Comparison of ENCODE assay signal across 8 cellular contexts in genomic region chr9:91905958-91906585, GRCh38. TPM values are rescaled to one million over a fixed set of nuclear protein-coding genes. Genes with fewer than 3 reads are reported as not detected.
A peak's percentile ranks its signal among the peaks of the same experiment; 100 is the strongest.
DNase-seq lines count a peak whose midpoint lies in the region; ATAC-seq and TF ChIP-seq lines count a peak whose summit lies in the region.

No MANE protein-coding gene starts in this region.

- peaks cover 17% of the 10 kb centered on the region for H3K4me1 Mint-ChIP-seq in activated naive CD8-positive, alpha-beta T cell treated with anti-CD3 and anti-CD28 coated beads for 36 hours

- no peaks in the 10 kb centered on the region for H3K9me3 Mint-ChIP-seq in activated naive CD8-positive, alpha-beta T cell treated with anti-CD3 and anti-CD28 coated beads for 36 hours

- H4K20me1 ChIP-seq in OCI-LY7 (ENCODE audit: insufficient read depth, low read length), result no peaks in the 10 kb centered on the region

- H3K36me3 ChIP-seq in OCI-LY7 (ENCODE audit: insufficient read depth, low read length) (no peaks in the 10 kb centered on the region), subcutaneous abdominal adipose tissue (ENCODE audit: control insufficient read depth in 5 of 5, insufficient read depth in 5 of 5, low read length in 5 of 5) (no peaks in the 10 kb centered on the region), SJCRH30 (no peaks in the 10 kb centered on the region)

- H3K27ac Mint-ChIP-seq in activated naive CD8-positive, alpha-beta T cell treated with anti-CD3 and anti-CD28 coated beads for 36 hours, result no peak overlapping the region

- H2AFZ ChIP-seq in OCI-LY7 (ENCODE audit: low read length), result peak overlapping the region; percentile 96

- no peaks in the 10 kb centered on the region for H3K27me3 Mint-ChIP-seq in activated naive CD8-positive, alpha-beta T cell treated with anti-CD3 and anti-CD28 coated beads for 36 hours

- intact Hi-C loops in OCI-LY7 (cut with micrococcal nuclease; ENCODE audit: unreplicated experiment), result no loop called here

- no peak for TF ChIP-seq CTCF in OCI-LY7 (conservative IDR thresholded peaks at IDR 0.05; ENCODE audit: low read length)

- H3K4me1 ChIP-seq in OCI-LY7 (ENCODE audit: insufficient read depth, low read length, poor library complexity, severe bottlenecking), result peaks cover 40% of the 10 kb centered on the region
- H3K4me1 ChIP-seq in subcutaneous abdominal adipose tissue (ENCODE audit: control insufficient read depth in 5 of 5, insufficient read depth in 5 of 5, low read length in 5 of 5), result peaks cover 0 to 7% (median 0%) of the 10 kb centered on the region in 5 donors
- peaks cover 6% of the 10 kb centered on the region for H3K4me1 ChIP-seq in SJCRH30

- H3K4me3 Mint-ChIP-seq in activated naive CD8-positive, alpha-beta T cell treated with anti-CD3 and anti-CD28 coated beads for 36 hours, result peak overlapping the region; percentile 55

- H3K9ac ChIP-seq in subcutaneous abdominal adipose tissue (ENCODE audit: low read length in 5 of 5), result peak overlapping the region in 1 of 5 donors; percentile 8

- H3K4me2 ChIP-seq in OCI-LY7 (ENCODE audit: low read length), result peak overlapping the region; percentile 82

- no peaks in the 10 kb centered on the region for H3K9me2 ChIP-seq in OCI-LY7 (ENCODE audit: insufficient read depth, low read length)

- peaks cover 0 to 4% (median 0%) of the 10 kb centered on the region in 5 donors for H3K27me3 ChIP-seq in subcutaneous abdominal adipose tissue (ENCODE audit: control insufficient read depth in 5 of 5, insufficient read depth in 4 of 5, low read length in 5 of 5)
- peaks cover 24% of the 10 kb centered on the region for H3K27me3 ChIP-seq in SJCRH30

- peak; percentile 40 for DNase-seq in OCI-LY7 (ENCODE audit: low spot score)
- DNase-seq in activated naive CD8-positive, alpha-beta T cell treated with anti-CD3 and anti-CD28 coated beads for 36 hours, result peak; percentile 55
- DNase-seq in mucosa of gallbladder (ENCODE audit: low spot score), result peak; percentile 38
- DNase-seq in NCI-H345 (lab: John Stamatoyannopoulos, UW), result no peak
- DNase-seq in retina, result no peak
- no peak for DNase-seq in SJCRH30

- POLR2A ChIA-PET in OCI-LY7 (lab: Charles Lee), result no interaction called here

- CTCF ChIA-PET in OCI-LY7 (lab: Charles Lee; ENCODE audit: unreplicated experiment), result no interaction called here

- ATAC-seq in GM18907 (IDR thresholded peaks at IDR 0.05; ENCODE audit: unreplicated experiment), result peak; percentile 74

- H3K4me3 ChIP-seq in OCI-LY7 (ENCODE audit: low read depth, low read length, poor library complexity, severe bottlenecking) (peak overlapping the region; percentile 65), subcutaneous abdominal adipose tissue (ENCODE audit: low read depth in 1 of 5, low read length in 5 of 5) (peak overlapping the region; percentile 46 to 59 (median 55)), SJCRH30 (no peak overlapping the region)

- no peaks in the 10 kb centered on the region for H3K79me2 ChIP-seq in OCI-LY7 (ENCODE audit: insufficient read depth, low read depth, low read length)

- no TSS peak for BruUV-seq in OCI-LY7 (replicated peaks; lab: Mats Ljungman, UMichigan)

- no peaks in the 10 kb centered on the region for H3K9me3 ChIP-seq in OCI-LY7 (ENCODE audit: low read length)
- H3K9me3 ChIP-seq in subcutaneous abdominal adipose tissue (ENCODE audit: control insufficient read depth in 5 of 5, low read length in 5 of 5), result no peaks in the 10 kb centered on the region
- H3K9me3 ChIP-seq in SJCRH30 (replicated peaks), result no peaks in the 10 kb centered on the region

- H3K36me3 Mint-ChIP-seq in activated naive CD8-positive, alpha-beta T cell treated with anti-CD3 and anti-CD28 coated beads for 36 hours, result no peaks in the 10 kb centered on the region

- H3K27ac ChIP-seq in OCI-LY7 (ENCODE audit: low read depth, low read length, poor library complexity, severe bottlenecking) (no peak overlapping the region), subcutaneous abdominal adipose tissue (ENCODE audit: low read depth, low read length) (no peak overlapping the region), SJCRH30 (no peak overlapping the region)

RNA-seq across cellular contexts. Expression of gene ROR2, which starts 44.0 kb away (rescaled TPM):
- total RNA-seq in OCI-LY7 (2014; rRNA removed; shearing (Covaris generic)), result 0.19 TPM in 1 of 2 replicates, not detected in the other
- total RNA-seq in OCI-LY7 (2022), result 0.10 and 0.17 TPM in 2 replicates
- total RNA-seq in activated naive CD8-positive, alpha-beta T cell treated with anti-CD3 and anti-CD28 coated beads for 36 hours, result not detected
- total RNA-seq in mucosa of gallbladder, result 21.5 TPM
- not detected in 2 replicates for total RNA-seq in SJCRH30 (2014; rRNA removed; shearing (Covaris generic))

Comparison
In these comparisons a context has a peak if more than half of its experiments do, and no peak if none do; other contexts are left out.
1. DNase-seq: peak in OCI-LY7 (single experiment), activated naive CD8-positive, alpha-beta T cell treated with anti-CD3 and anti-CD28 coated beads for 36 hours (single experiment) and mucosa of gallbladder (single experiment); none in NCI-H345 (single experiment), retina (single experiment) and SJCRH30 (0 of 2).
2. RNA of gene ROR2, which starts 44.0 kb away (total RNA-seq): 21.5 TPM in mucosa of gallbladder (single experiment); 0.10 to 0.19 TPM in OCI-LY7, not detected in activated naive CD8-positive, alpha-beta T cell treated with anti-CD3 and anti-CD28 coated beads for 36 hours and not detected in SJCRH30; every median in the first group is over 10 times any median in the second.